In genomic region chr22:23089010-23089409, GRCh38 we compare ENCODE assay signal across 31 cellular contexts. TPM values are rescaled to one million over a fixed set of nuclear protein-coding genes. Genes with fewer than 3 reads are reported as not detected.
"Had no signal": no experiment of that assay in that cellular context is flagged by ENCODE, and none has a peak within 500 bp of the region (broad histone marks: within the 10 kb centered on the region; RNA-seq: fewer than 3 reads in every experiment).

No MANE protein-coding gene starts in this region.

- H3K36me3 Mint-ChIP-seq: natural killer cell treated with Interleukin-12 subunit alpha and Interleukin-12 subunit beta and Interleukin-15 and Interleukin-18, amount 100 ng/mL, for 72 hours had no signal

- H3K27me3 Mint-ChIP-seq: central memory CD8-positive, alpha-beta T cell; natural killer cell treated with Interleukin-12 subunit alpha and Interleukin-12 subunit beta and Interleukin-15 and Interleukin-18, amount 100 ng/mL, for 72 hours; progenitor cell of endocrine pancreas had no signal

- ATAC-seq: left cardiac atrium; left ventricle myocardium superior; mucosa of descending colon; natural killer cell treated with Interleukin-12 subunit alpha and Interleukin-12 subunit beta and Interleukin-15 and Interleukin-18, amount 100 ng/mL, for 72 hours; sciatic nerve; stimulated activated naive CD8-positive, alpha-beta T cell treated with anti-CD3 and anti-CD28 coated beads, Interleukin-15, Interleukin-2, amounts not matched to agents 100 U/mL and 50 U/mL, for 24 hours had no signal

- H3K27ac Mint-ChIP-seq: natural killer cell treated with Interleukin-12 subunit alpha and Interleukin-12 subunit beta and Interleukin-15 and Interleukin-18, amount 100 ng/mL, for 72 hours; progenitor cell of endocrine pancreas; T-helper 1 cell treated with Interleukin-12 subunit alpha and Interleukin-12 subunit beta and Interleukin-4 antibody, amounts not matched to agents 30 μg/mL and 1 μg/mL, for 36 hours had no signal

- H3K4me3 Mint-ChIP-seq: central memory CD8-positive, alpha-beta T cell; natural killer cell treated with Interleukin-12 subunit alpha and Interleukin-12 subunit beta and Interleukin-15 and Interleukin-18, amount 100 ng/mL, for 72 hours; T-helper 1 cell treated with Interleukin-12 subunit alpha and Interleukin-12 subunit beta and Interleukin-4 antibody, amounts not matched to agents 30 μg/mL and 1 μg/mL, for 36 hours had no signal

- DNase-seq: activated CD4-positive, alpha-beta T cell treated with anti-CD3 and anti-CD28 coated beads for 1 hour; activated CD8-positive, alpha-beta memory T cell treated with anti-CD3 and anti-CD28 coated beads for 24 hours; amygdala; dermis blood vessel endothelial cell; effector CD4-positive, alpha-beta T cell; esophagus squamous epithelium; foreskin melanocyte; left cardiac atrium; left ventricle myocardium superior; mucosa of descending colon; ovary; stimulated activated CD4-positive, alpha-beta T cell treated with anti-CD3 and anti-CD28 coated beads, Interleukin-12 subunit alpha, Interleukin-12 subunit beta, amount 100 ng/mL, for 4 hours; SW 1271; T-helper 9 cell; testis; transverse colon; uterus had no signal

- H3K9me3 ChIP-seq: esophagus squamous epithelium, mucosa of descending colon, neutrophil, ovary, testis, transverse colon, uterus had no signal

- H3K4me3 ChIP-seq: esophagus squamous epithelium, mucosa of descending colon, ovary, skin epidermis, testis, transverse colon, uterus had no signal

- H3K4me1 ChIP-seq: testis, transverse colon, uterus had no signal

- H3K36me3 ChIP-seq: esophagus squamous epithelium, neutrophil, ovary, transverse colon, uterus had no signal

- H3K27ac ChIP-seq: epithelial cell of prostate, esophagus squamous epithelium, neutrophil, ovary, skin epidermis, testis, transverse colon, uterus had no signal

- H3K27me3 ChIP-seq: esophagus squamous epithelium, ovary, testis, transverse colon, uterus had no signal

- H3K9me3 Mint-ChIP-seq: central memory CD8-positive, alpha-beta T cell; natural killer cell treated with Interleukin-12 subunit alpha and Interleukin-12 subunit beta and Interleukin-15 and Interleukin-18, amount 100 ng/mL, for 72 hours; T-helper 1 cell treated with Interleukin-12 subunit alpha and Interleukin-12 subunit beta and Interleukin-4 antibody, amounts not matched to agents 30 μg/mL and 1 μg/mL, for 36 hours had no signal

RNA-seq across cellular contexts. Expression of gene RSPH14, which starts 52.8 kb away (rescaled TPM):
- total RNA-seq: bronchial epithelial cell; esophagus squamous epithelium; left cardiac atrium; left ventricle myocardium superior; lung microvascular endothelial cell; mesenteric fat pad; myocyte; natural killer cell treated with Interleukin-12 subunit alpha and Interleukin-12 subunit beta and Interleukin-15 and Interleukin-18, amount 100 ng/mL, for 72 hours had no signal
- polyA plus RNA-seq: keratinocyte had no signal
